Comparison of ENCODE assay signal across 8 cellular contexts in genomic region chr1:145996433-145997155, GRCh38. TPM values are rescaled to one million over a fixed set of nuclear protein-coding genes. Genes with fewer than 3 reads are reported as not detected.
DNase-seq lines count a peak whose midpoint lies in the region; ATAC-seq, FAIRE-seq and TF ChIP-seq lines count a peak whose summit lies in the region.

Gene TXNIP, minus strand, starts transcription at chr1:145996579. Its CDS starts 313 bp downstream, at chr1:145996266.

- TF ChIP-seq RAD21 in SK-N-SH (IDR thresholded peaks at IDR 0.05; ENCODE audit: low read length): no peak

- POLR2A ChIA-PET in SK-N-SH (lab: Yijun Ruan, JAX): interaction anchor here (1.9 kb wide), 1 partner anchor 17 kb away, joined by 7 read pairs; no protein-coding TSS in a partner anchor

- H3K36me3 ChIP-seq in SK-N-SH (replicated peaks in 1 of 2; ENCODE audit: control insufficient read depth in 1 of 2, insufficient read depth in 2 of 2, low read length in 1 of 2): peaks cover 29 to 33% of the 10 kb centered on the region in 2 experiments
- peaks cover 30% of the 10 kb centered on the region for H3K36me3 ChIP-seq in neuron (ENCODE audit: insufficient read depth, low read length)

- no peaks in the 10 kb centered on the region for H3K9me3 Mint-ChIP-seq in activated naive CD4-positive, alpha-beta T cell treated with anti-CD3 and anti-CD28 coated beads, Interleukin-2, amount 10 ng/mL, durations not matched to agents 7 days and 5 days

- peaks cover 38% of the 10 kb centered on the region for H4K20me1 ChIP-seq in SK-N-SH (ENCODE audit: insufficient read depth)

- H3K36me3 Mint-ChIP-seq in activated naive CD4-positive, alpha-beta T cell treated with anti-CD3 and anti-CD28 coated beads, Interleukin-2, amount 10 ng/mL, durations not matched to agents 7 days and 5 days: peaks cover 48% of the 10 kb centered on the region

- peaks cover 14% of the 10 kb centered on the region for H3F3A ChIP-seq in SK-N-SH (replicated peaks; ENCODE audit: insufficient read depth)

- peak within 1 kb of the TSS; percentile 83 for H2AFZ ChIP-seq in SK-N-SH (ENCODE audit: low read depth)
- no peak within 1 kb of the TSS for H2AFZ ChIP-seq in neuron (ENCODE audit: low read depth, low read length)

- H3K27ac ChIP-seq in SK-N-SH (ENCODE audit: low read depth in 2 of 2, low read length in 1 of 2): peak within 1 kb of the TSS; percentile 44 to 98

- H3K27me3 ChIP-seq in SK-N-SH (ENCODE audit: insufficient read depth) (no peaks in the 10 kb centered on the region), neuron (ENCODE audit: insufficient read depth, low read length) (no peaks in the 10 kb centered on the region)

- H3K4me2 ChIP-seq in SK-N-SH: peak within 1 kb of the TSS; percentile 86

- H3K4me3 Mint-ChIP-seq in activated naive CD4-positive, alpha-beta T cell treated with anti-CD3 and anti-CD28 coated beads, Interleukin-2, amount 10 ng/mL, durations not matched to agents 7 days and 5 days: peak within 1 kb of the TSS; percentile 97

- H3K9me3 ChIP-seq in SK-N-SH (no peaks in the 10 kb centered on the region), neuron (ENCODE audit: low read length) (no peaks in the 10 kb centered on the region)

- DNase-seq in GM04504 (ENCODE audit: low read depth) (peak; percentile 93), NCI-H1092 (lab: John Stamatoyannopoulos, UW) (peak; percentile 99), SK-N-SH (peak; percentile 95), frontal cortex (ENCODE audit: low spot score in 2 of 2) (peak; percentile 77 to 94), stromal cell of bone marrow (ENCODE audit: low read depth) (peak; percentile 98)
- peak; percentile 98 for DNase-seq in activated naive CD4-positive, alpha-beta T cell treated with anti-CD3 and anti-CD28 coated beads, Interleukin-2, amount 10 ng/mL, durations not matched to agents 7 days and 5 days

- H3K9ac ChIP-seq in SK-N-SH: peak within 1 kb of the TSS; percentile 90

- ATAC-seq in HG02571 (IDR thresholded peaks at IDR 0.05; ENCODE audit: unreplicated experiment): peak; percentile 89

- H3K9me2 ChIP-seq in SK-N-SH: no peaks in the 10 kb centered on the region

- CTCF ChIA-PET in SK-N-SH (lab: Yijun Ruan, JAX): interaction anchor here (1.1 to 4.2 kb wide), 6 partner anchors 10 to 105 kb away, joined by 3 to 40 read pairs (median 6); no protein-coding TSS in a partner anchor
- CTCF ChIA-PET in activated naive CD4-positive, alpha-beta T cell treated with anti-CD3 and anti-CD28 coated beads, Interleukin-2, amount 10 ng/mL, durations not matched to agents 7 days and 5 days (lab: Charles Lee): interaction anchor here (1.0 to 11.5 kb wide), 3 partner anchors 10 to 17 kb away, joined by 3 to 132 read pairs (median 37); no protein-coding TSS in a partner anchor

- TF ChIP-seq EP300 in SK-N-SH (IDR thresholded peaks at IDR 0.05; ENCODE audit: borderline replicate concordance in 1 of 2, low read depth in 1 of 2, low read length in 1 of 2): peak; percentile 55 to 59; a peak in 3 of 4 replicates

- peaks cover 14 to 45% of the 10 kb centered on the region in 2 experiments; a peak in 3 of 4 replicates for H3K4me1 ChIP-seq in SK-N-SH (ENCODE audit: control insufficient read depth in 1 of 2, insufficient read depth in 2 of 2, low read depth in 1 of 2, low read length in 1 of 2)
- H3K4me1 ChIP-seq in neuron (ENCODE audit: insufficient read depth, low read length): peaks cover 41% of the 10 kb centered on the region

- H3K4me3 ChIP-seq in SK-N-SH (ENCODE audit: low read depth in 2 of 2, low read length in 1 of 2) (peak within 1 kb of the TSS; percentile 64 to 90), neuron (ENCODE audit: low read length) (peak within 1 kb of the TSS; percentile 99)

- H3K4me1 Mint-ChIP-seq in activated naive CD4-positive, alpha-beta T cell treated with anti-CD3 and anti-CD28 coated beads, Interleukin-2, amount 10 ng/mL, durations not matched to agents 7 days and 5 days: peaks cover 60% of the 10 kb centered on the region

- FAIRE-seq in frontal cortex (lab: Jason Lieb, UNC): peak; percentile 47

- WGBS in SK-N-SH (ENCODE audit: low lambda C conversion rate): 4% methylated on average over 32 of the region's 32 CpGs

- H3K27ac Mint-ChIP-seq in activated naive CD4-positive, alpha-beta T cell treated with anti-CD3 and anti-CD28 coated beads, Interleukin-2, amount 10 ng/mL, durations not matched to agents 7 days and 5 days: peak within 1 kb of the TSS; percentile 99

- no peak for TF ChIP-seq CTCF in SK-N-SH (IDR thresholded peaks at IDR 0.05)

- H3K79me2 ChIP-seq in SK-N-SH (ENCODE audit: insufficient read depth): peaks cover 36% of the 10 kb centered on the region

- no peaks in the 10 kb centered on the region for H3K27me3 Mint-ChIP-seq in activated naive CD4-positive, alpha-beta T cell treated with anti-CD3 and anti-CD28 coated beads, Interleukin-2, amount 10 ng/mL, durations not matched to agents 7 days and 5 days

TF ChIP-seq in SK-N-SH, 30 proteins besides CTCF, POLR2A, EP300 and RAD21 (continues in another document):
- TF ChIP-seq NRF1 (IDR thresholded peaks at IDR 0.05; ENCODE audit: low read depth, low read length) (peak; percentile 56), TAF1 (IDR thresholded peaks at IDR 0.05; ENCODE audit: borderline replicate concordance, low read depth, low read length) (peak; percentile 87), ZBTB33 (IDR thresholded peaks at IDR 0.05; ENCODE audit: borderline replicate concordance, low read depth) (peak; percentile 28; the same call in 1 of the 2 replicates), TEAD4 (IDR thresholded peaks at IDR 0.05; ENCODE audit: borderline replicate concordance, insufficient read depth) (no peak), PBX3 (IDR thresholded peaks at IDR 0.05) (no peak; the same call in 1 of the 2 replicates), EZH2phosphoT487 (IDR thresholded peaks at IDR 0.05; ENCODE audit: borderline replicate concordance, low read depth) (no peak), GABPA (IDR thresholded peaks at IDR 0.05; ENCODE audit: low read depth) (no peak), SIN3A (IDR thresholded peaks at IDR 0.05; ENCODE audit: borderline replicate concordance, low read depth, low read length) (peak; percentile 89), MAX (IDR thresholded peaks at IDR 0.05; ENCODE audit: low read depth) (peak; percentile 95), FOSL2 (IDR thresholded peaks at IDR 0.05; ENCODE audit: borderline replicate concordance, low read depth) (no peak), NFIC (IDR thresholded peaks at IDR 0.05; ENCODE audit: borderline replicate concordance) (peak; percentile 61; the same call in 1 of the 2 replicates), USF2 (IDR thresholded peaks at IDR 0.05; ENCODE audit: borderline replicate concordance, low read depth, low read length) (no peak), JUND (IDR thresholded peaks at IDR 0.05) (no peak), MEF2A (IDR thresholded peaks at IDR 0.05; ENCODE audit: borderline replicate concordance, low read depth) (no peak), FOXM1 (IDR thresholded peaks at IDR 0.05; ENCODE audit: low read depth) (no peak), YY1 (IDR thresholded peaks at IDR 0.05; ENCODE audit: low read depth) (peak; percentile 79), IRF3 (IDR thresholded peaks at IDR 0.05; ENCODE audit: low read depth, low read length) (peak; percentile 64)

RNA-seq across cellular contexts. Expression of gene TXNIP, which starts in this region (rescaled TPM):
- 44.6 and 77.3 TPM in 2 replicates for polyA plus RNA-seq in SK-N-SH (2012; rRNA removed)
- 60.3 and 73.3 TPM in 2 replicates for polyA plus RNA-seq in SK-N-SH (2012; cell fraction: cytosol; rRNA removed)
- 41.9 and 93.1 TPM in 2 replicates for polyA plus RNA-seq in SK-N-SH (2012; cell fraction: nucleus; rRNA removed)
- 125 TPM for total RNA-seq in frontal cortex

Comparison
In these comparisons a context has a peak if more than half of its experiments do, and no peak if none do; other contexts are left out.
1. Peak in every context shown above with its lines: DNase-seq, ATAC-seq, H3K4me3 ChIP-seq and H3K27ac ChIP-seq.